ENCODE assay signal across 26 cellular contexts in genomic region chr2:767944-768343, GRCh38.
"Had no signal": no experiment of that assay in that cellular context is flagged by ENCODE, and none has a peak within 500 bp of the region (broad histone marks: within the 10 kb centered on the region; RNA-seq: fewer than 3 reads in every experiment).

No MANE protein-coding gene starts in this region.

- H2AFZ ChIP-seq: PC-9 had no signal

- DNase-seq: activated CD4-positive, alpha-beta T cell treated with anti-CD3 and anti-CD28 coated beads for 1 hour; activated CD4-positive, CD25-positive, alpha-beta regulatory T cell; activated CD8-positive, alpha-beta memory T cell treated with anti-CD3 and anti-CD28 coated beads for 24 hours; activated CD8-positive, alpha-beta memory T cell treated with anti-CD3 and anti-CD28 coated beads, Interleukin-2, amount 50 U/mL, for 48 hours; activated effector memory CD4-positive, alpha-beta T cell treated with Interleukin-2 at 50 U/mL for 16 hours; activated naive CD4-positive, alpha-beta T cell treated with anti-CD3 and anti-CD28 coated beads, Interleukin-2, amount 10 ng/mL, durations not matched to agents 7 days and 5 days; anterior cingulate cortex; caudate nucleus; cerebellar nuclear complex; NCI-H1105; NCI-H1417 treated with DMSO at 0.1 percent for 48 hours; NCI-H187 treated with DMSO at 0.1 percent for 48 hours; NCI-H226; NCI-H446 treated with DMSO at 0.1 percent for 48 hours; PC-9; SIG-M5; T1000; WERI-Rb-1 had no signal

- H3K27me3 Mint-ChIP-seq: activated naive CD8-positive, alpha-beta T cell; brain had no signal

- H3K9ac ChIP-seq: KMS-11 had no signal

- ATAC-seq: Right ventricle myocardium inferior had no signal

- H3K36me3 ChIP-seq: WERI-Rb-1 had no signal

- H3K4me2 ChIP-seq: KMS-11, PC-9 had no signal

- H3K27ac Mint-ChIP-seq: activated CD4-positive, alpha-beta memory T cell treated with anti-CD3 and anti-CD28 coated beads, Interleukin-2, amount 10 ng/mL, durations not matched to agents 7 days and 5 days; activated CD8-positive, alpha-beta memory T cell treated with anti-CD3 and anti-CD28 coated beads, Interleukin-2, amount 10 ng/mL, durations not matched to agents 7 days and 5 days; activated naive CD4-positive, alpha-beta T cell treated with anti-CD3 and anti-CD28 coated beads, Interleukin-2, amount 10 ng/mL, durations not matched to agents 7 days and 5 days; activated naive CD8-positive, alpha-beta T cell treated with anti-CD3 and anti-CD28 coated beads, Interleukin-2, amount 50 U/mL, for 24 hours; brain had no signal

- H3K27ac ChIP-seq: KMS-11, PC-9, RWPE1, WERI-Rb-1 had no signal

- H3K4me3 Mint-ChIP-seq: activated CD4-positive, alpha-beta memory T cell treated with anti-CD3 and anti-CD28 coated beads, Interleukin-2, amount 10 ng/mL, durations not matched to agents 7 days and 5 days; activated CD8-positive, alpha-beta memory T cell treated with anti-CD3 and anti-CD28 coated beads, Interleukin-2, amount 10 ng/mL, durations not matched to agents 7 days and 5 days; activated naive CD4-positive, alpha-beta T cell treated with anti-CD3 and anti-CD28 coated beads, Interleukin-2, amount 10 ng/mL, durations not matched to agents 7 days and 5 days; activated naive CD8-positive, alpha-beta T cell; activated naive CD8-positive, alpha-beta T cell treated with anti-CD3 and anti-CD28 coated beads, Interleukin-2, amount 50 U/mL, for 24 hours; brain had no signal

- H3K4me3 ChIP-seq: PC-9 had no signal

- H3K36me3 Mint-ChIP-seq: activated naive CD4-positive, alpha-beta T cell treated with anti-CD3 and anti-CD28 coated beads, Interleukin-2, amount 10 ng/mL, durations not matched to agents 7 days and 5 days; activated naive CD8-positive, alpha-beta T cell; brain had no signal
